In the genomic region with DNA sequence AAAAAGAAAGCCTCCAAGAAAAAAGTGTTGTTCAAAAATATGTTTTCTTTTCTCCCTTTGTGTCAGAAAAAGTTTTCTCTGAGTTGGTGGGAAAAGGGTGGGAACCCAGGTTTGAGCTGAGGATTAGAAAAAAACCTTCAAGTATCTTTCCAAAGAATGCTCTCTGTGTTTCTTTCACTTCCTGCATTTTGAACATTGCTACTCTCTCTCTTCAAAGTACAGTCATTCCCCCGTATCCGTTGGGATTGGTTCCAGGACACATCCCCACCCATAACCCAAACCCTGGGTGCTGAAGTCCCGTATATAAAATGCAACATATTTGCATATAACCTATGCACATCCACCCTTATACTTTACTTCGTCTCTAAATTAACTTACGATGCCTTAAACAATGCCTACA, we compare ENCODE assay signal across 14 cellular contexts.
A peak's percentile ranks its signal among the peaks of the same experiment; 100 is the strongest.
DNase-seq lines count a peak whose midpoint lies in the region; TF ChIP-seq lines count a peak whose summit lies in the region.
"Had no signal": no experiment of that assay in that cellular context is flagged by ENCODE, and none has a peak within 500 bp of the region (broad histone marks: within the 10 kb centered on the region; RNA-seq: fewer than 3 reads in every experiment).

No MANE protein-coding gene starts in this region.

- peaks cover 16% of the 10 kb centered on the region for H3K4me1 Mint-ChIP-seq in activated naive CD4-positive, alpha-beta T cell treated with anti-CD3 and anti-CD28 coated beads, Interleukin-2, amount 10 ng/mL, durations not matched to agents 7 days and 5 days

- H3K36me3 Mint-ChIP-seq in activated naive CD4-positive, alpha-beta T cell treated with anti-CD3 and anti-CD28 coated beads, Interleukin-2, amount 10 ng/mL, durations not matched to agents 7 days and 5 days, result no peaks in the 10 kb centered on the region

- no peaks in the 10 kb centered on the region for H3K9me3 Mint-ChIP-seq in activated naive CD4-positive, alpha-beta T cell treated with anti-CD3 and anti-CD28 coated beads, Interleukin-2, amount 10 ng/mL, durations not matched to agents 7 days and 5 days
- H3K9me3 Mint-ChIP-seq: activated T-cell treated with anti-CD3 and anti-CD28 coated beads, Interleukin-2, amount 50 U/mL, for 72 hours; stimulated activated naive CD8-positive, alpha-beta T cell treated with anti-CD3 and anti-CD28 coated beads, Interleukin-15, Interleukin-2, amounts not matched to agents 100 ng/mL and 50 ng/mL, for 24 hours had no signal

- H3K4me3 Mint-ChIP-seq in activated naive CD4-positive, alpha-beta T cell treated with anti-CD3 and anti-CD28 coated beads, Interleukin-2, amount 10 ng/mL, durations not matched to agents 7 days and 5 days, result no peak overlapping the region

- TF ChIP-seq CTCF in fibroblast of the aortic adventitia (IDR thresholded peaks at IDR 0.05; ENCODE audit: insufficient read depth, low read length) (no peak), WERI-Rb-1 (IDR thresholded peaks at IDR 0.05; ENCODE audit: low read depth, low read length) (no peak)

- H3K27me3 ChIP-seq in SJSA1 (replicated peaks) (no peaks in the 10 kb centered on the region), WERI-Rb-1 (ENCODE audit: insufficient read depth, low read depth, severe bottlenecking) (peaks cover 32% of the 10 kb centered on the region)

- H3K27me3 Mint-ChIP-seq in activated naive CD4-positive, alpha-beta T cell treated with anti-CD3 and anti-CD28 coated beads, Interleukin-2, amount 10 ng/mL, durations not matched to agents 7 days and 5 days, result peaks cover 53% of the 10 kb centered on the region

- CTCF ChIA-PET in activated naive CD4-positive, alpha-beta T cell treated with anti-CD3 and anti-CD28 coated beads, Interleukin-2, amount 10 ng/mL, durations not matched to agents 7 days and 5 days (lab: Charles Lee), result interaction anchor here (0.6 kb wide), 1 partner anchor 16 kb away, joined by 3 read pairs; no protein-coding TSS in a partner anchor

- DNase-seq in Daoy (ENCODE audit: low read depth), result peak; percentile 15
- DNase-seq in SJSA1 (ENCODE audit: low read depth in 1 of 2, low spot score in 2 of 2), result no peak
- DNase-seq in fibroblast of the aortic adventitia (ENCODE audit: low read depth), result peak; percentile 45
- peak; percentile 65 for DNase-seq in pons (ENCODE audit: low spot score)
- no peak for DNase-seq in activated CD4-positive, alpha-beta T cell treated with anti-CD3 and anti-CD28 coated beads, Interleukin-2, amount 50 U/mL, for 48 hours
- DNase-seq in hepatic stellate cell (ENCODE audit: low spot score), result no peak
- DNase-seq in activated naive CD4-positive, alpha-beta T cell treated with anti-CD3 and anti-CD28 coated beads, Interleukin-2, amount 10 ng/mL, durations not matched to agents 7 days and 5 days, result no peak
- DNase-seq in WERI-Rb-1, result no peak
- DNase-seq: activated T-cell treated with anti-CD3 and anti-CD28 coated beads, Interleukin-2, amount 50 U/mL, for 72 hours; kidney; NCI-H1092; stimulated activated CD4-positive, alpha-beta T cell treated with anti-CD3 and anti-CD28 coated beads, Interleukin-12 subunit alpha, Interleukin-12 subunit beta, amount 100 ng/mL, for 4 hours had no signal

- H3K27ac Mint-ChIP-seq in activated naive CD4-positive, alpha-beta T cell treated with anti-CD3 and anti-CD28 coated beads, Interleukin-2, amount 10 ng/mL, durations not matched to agents 7 days and 5 days, result no peak overlapping the region
- H3K27ac Mint-ChIP-seq: activated T-cell treated with anti-CD3 and anti-CD28 coated beads, Interleukin-2, amount 50 U/mL, for 72 hours had no signal

- peak overlapping the region; percentile 86 for H3K27ac ChIP-seq in SJSA1
- no peak overlapping the region for H3K27ac ChIP-seq in WERI-Rb-1
- H3K27ac ChIP-seq: C4-2B had no signal

- peaks cover 50% of the 10 kb centered on the region for H3K4me1 ChIP-seq in SJSA1 (replicated peaks)

- no peaks in the 10 kb centered on the region for H3K36me3 ChIP-seq in SJSA1
- no peaks in the 10 kb centered on the region for H3K36me3 ChIP-seq in WERI-Rb-1

- H3K9me3 ChIP-seq in SJSA1 (replicated peaks) (no peaks in the 10 kb centered on the region), WERI-Rb-1 (ENCODE audit: severe bottlenecking) (no peaks in the 10 kb centered on the region)

- no peak overlapping the region for H3K4me3 ChIP-seq in SJSA1
- no peak overlapping the region for H3K4me3 ChIP-seq in fibroblast of the aortic adventitia (ENCODE audit: low read depth, low read length)
- no peak overlapping the region for H3K4me3 ChIP-seq in WERI-Rb-1 (ENCODE audit: low read depth, low read length)

Comparison
In these comparisons a context has a peak if more than half of its experiments do, and no peak if none do; other contexts are left out.
1. DNase-seq: peak in Daoy (single experiment), fibroblast of the aortic adventitia (single experiment) and pons (single experiment); none in SJSA1 (0 of 2), activated CD4-positive, alpha-beta T cell treated with anti-CD3 and anti-CD28 coated beads, Interleukin-2, amount 50 U/mL, for 48 hours (0 of 2), hepatic stellate cell (single experiment), activated naive CD4-positive, alpha-beta T cell treated with anti-CD3 and anti-CD28 coated beads, Interleukin-2, amount 10 ng/mL, durations not matched to agents 7 days and 5 days (single experiment) and WERI-Rb-1 (single experiment).